ENCODE assay signal across 8 cellular contexts in the genomic region with DNA sequence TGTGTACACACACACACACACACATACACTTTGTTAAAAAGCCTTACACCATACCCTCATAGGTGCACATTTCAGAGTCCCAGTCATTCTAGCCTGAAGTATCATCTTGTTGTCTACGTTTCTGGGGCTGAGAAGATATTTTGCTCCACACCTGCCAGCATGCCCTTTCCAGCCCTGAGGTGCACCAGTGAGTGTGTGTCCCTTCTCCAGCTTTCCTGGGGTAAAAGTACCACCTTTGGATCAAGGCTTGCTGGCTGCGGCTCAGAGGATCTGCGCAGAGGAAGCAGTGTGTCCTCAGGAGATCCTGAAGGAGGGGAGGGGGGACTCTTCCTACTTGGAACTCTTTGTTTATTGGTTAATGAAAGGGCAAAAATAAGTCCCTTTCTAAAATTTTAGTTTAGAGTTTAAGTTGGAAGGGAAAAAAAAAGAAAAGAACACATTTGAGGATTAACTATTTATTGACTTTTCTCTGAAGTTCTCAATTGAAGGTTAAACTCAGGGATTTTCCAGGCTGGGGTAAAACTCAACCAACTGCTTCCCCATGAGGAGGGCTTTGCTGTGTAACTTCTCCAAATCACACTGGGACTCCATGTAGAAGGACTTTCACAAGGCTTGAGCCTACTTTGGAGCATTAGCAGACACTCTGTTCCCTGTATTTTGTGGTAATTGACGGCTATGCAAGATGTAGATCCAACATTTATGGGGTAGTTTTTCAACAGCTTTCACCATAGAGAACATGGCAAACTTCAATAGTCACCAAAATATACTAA.
DNase-seq lines count a peak whose midpoint lies in the region; ATAC-seq and TF ChIP-seq lines count a peak whose summit lies in the region.

No MANE protein-coding gene starts in this region.

- peak overlapping the region; percentile 62 for H3K27ac Mint-ChIP-seq in neural progenitor cell

- peaks cover 2% of the 10 kb centered on the region for H3K27me3 Mint-ChIP-seq in neural progenitor cell (ENCODE audit: insufficient read depth, low read depth)

- H3K79me2 ChIP-seq in neural progenitor cell (ENCODE audit: low read depth) = no peaks in the 10 kb centered on the region

- TF ChIP-seq CTCF in neural progenitor cell (IDR thresholded peaks at IDR 0.05) (no peak), GM20000 (IDR thresholded peaks at IDR 0.05; ENCODE audit: extremely low read depth, missing control alignments) (no peak)

- peaks cover 8% of the 10 kb centered on the region for H3K36me3 Mint-ChIP-seq in neural progenitor cell

- H4K20me1 ChIP-seq in neural progenitor cell (ENCODE audit: low read depth) = no peaks in the 10 kb centered on the region

- no peak for ATAC-seq in GM18858 (IDR thresholded peaks at IDR 0.05; ENCODE audit: unreplicated experiment)

- H3K36me3 ChIP-seq in MG63 (peaks cover 3% of the 10 kb centered on the region; the same call in 1 of the 2 replicates), duodenal mucosa (ENCODE audit: control insufficient read depth in 1 of 2, insufficient read depth in 2 of 2, low read length in 2 of 2) (no peaks in the 10 kb centered on the region), neural progenitor cell (no peaks in the 10 kb centered on the region)

- no peaks in the 10 kb centered on the region for H3K9me3 Mint-ChIP-seq in neural progenitor cell

- peaks cover 64% of the 10 kb centered on the region for H3K4me1 Mint-ChIP-seq in neural progenitor cell

- H3K4me3 ChIP-seq in MG63 (peak overlapping the region; percentile 60), duodenal mucosa (ENCODE audit: low read depth in 1 of 2, low read length in 2 of 2) (peak overlapping the region; percentile 68 to 87), neural progenitor cell (no peak overlapping the region)

- H3F3A ChIP-seq in neural progenitor cell (ENCODE audit: low read depth) = peaks cover 5% of the 10 kb centered on the region

- H3K27me3 ChIP-seq in MG63 (no peaks in the 10 kb centered on the region), duodenal mucosa (ENCODE audit: control insufficient read depth in 1 of 2, insufficient read depth in 2 of 2, low read length in 2 of 2) (no peaks in the 10 kb centered on the region), neural progenitor cell (no peaks in the 10 kb centered on the region)

- H3K4me3 Mint-ChIP-seq in neural progenitor cell = peak overlapping the region; percentile 93

- peak overlapping the region; percentile 63 for H3K4me2 ChIP-seq in neural progenitor cell

- H3K27ac ChIP-seq in duodenal mucosa (ENCODE audit: low read depth, low read length) (peak overlapping the region; percentile 72), neural progenitor cell (no peak overlapping the region)

- no peaks in the 10 kb centered on the region for H3K9me3 ChIP-seq in MG63
- H3K9me3 ChIP-seq in duodenal mucosa (ENCODE audit: control insufficient read depth in 1 of 2, low read length in 2 of 2) = no peaks in the 10 kb centered on the region
- H3K9me3 ChIP-seq in neural progenitor cell (ENCODE audit: low read depth) = no peaks in the 10 kb centered on the region

- peak overlapping the region; percentile 56 to 71 for H3K9ac ChIP-seq in duodenal mucosa (ENCODE audit: low read depth in 1 of 2, low read length in 2 of 2)
- no peak overlapping the region for H3K9ac ChIP-seq in neural progenitor cell

- CTCF ChIA-PET in HEK293T (lab: Yijun Ruan, JAX) = interaction anchor here (1.2 kb wide), 1 partner anchor 63 kb away, joined by 3 read pairs; no protein-coding TSS in a partner anchor

- DNase-seq in CD1c-positive myeloid dendritic cell (ENCODE audit: extremely low spot score) (peak; percentile 75), MG63 (no peak), neural progenitor cell (ENCODE audit: low spot score) (no peak), GM20000 (ENCODE audit: low spot score) (no peak), HEK293T (ENCODE audit: extremely low spot score) (no peak), DMS 273 (lab: John Stamatoyannopoulos, UW; ENCODE audit: unreplicated experiment) (no peak)

- H3K4me1 ChIP-seq in duodenal mucosa (ENCODE audit: control insufficient read depth in 1 of 2, insufficient read depth in 2 of 2, low read length in 2 of 2) (peaks cover 20 to 35% of the 10 kb centered on the region in 2 donors), neural progenitor cell (peaks cover 38% of the 10 kb centered on the region)

- H2AFZ ChIP-seq in neural progenitor cell (replicated peaks) = peak overlapping the region; percentile 50

- POLR2A ChIA-PET in HEK293T (lab: Yijun Ruan, JAX) = no interaction called here

TF ChIP-seq in HEK293T, 16 proteins besides CTCF, POLR2A, EP300 and RAD21:
- no peak for TF ChIP-seq L3MBTL2 (conservative IDR thresholded peaks at IDR 0.05)
- TF ChIP-seq FOXK2 (IDR thresholded peaks at IDR 0.05) = no peak
- TF ChIP-seq TARDBP (IDR thresholded peaks at IDR 0.05) = no peak
- TF ChIP-seq FOXA1 (IDR thresholded peaks at IDR 0.05) = no peak
- no peak for TF ChIP-seq ELF4 (IDR thresholded peaks at IDR 0.05)
- TF ChIP-seq SUZ12 (IDR thresholded peaks at IDR 0.05) = no peak
- TF ChIP-seq ARNT (IDR thresholded peaks at IDR 0.05) = no peak
- TF ChIP-seq FOXM1 (IDR thresholded peaks at IDR 0.05; ENCODE audit: borderline replicate concordance) = no peak
- no peak for TF ChIP-seq BHLHE40 (IDR thresholded peaks at IDR 0.05; ENCODE audit: borderline replicate concordance)
- TF ChIP-seq SP1 (IDR thresholded peaks at IDR 0.05) = no peak
- no peak for TF ChIP-seq LEF1 (IDR thresholded peaks at IDR 0.05; ENCODE audit: borderline replicate concordance)
- no peak for TF ChIP-seq NFRKB (IDR thresholded peaks at IDR 0.05)
- TF ChIP-seq, protein P1, sequence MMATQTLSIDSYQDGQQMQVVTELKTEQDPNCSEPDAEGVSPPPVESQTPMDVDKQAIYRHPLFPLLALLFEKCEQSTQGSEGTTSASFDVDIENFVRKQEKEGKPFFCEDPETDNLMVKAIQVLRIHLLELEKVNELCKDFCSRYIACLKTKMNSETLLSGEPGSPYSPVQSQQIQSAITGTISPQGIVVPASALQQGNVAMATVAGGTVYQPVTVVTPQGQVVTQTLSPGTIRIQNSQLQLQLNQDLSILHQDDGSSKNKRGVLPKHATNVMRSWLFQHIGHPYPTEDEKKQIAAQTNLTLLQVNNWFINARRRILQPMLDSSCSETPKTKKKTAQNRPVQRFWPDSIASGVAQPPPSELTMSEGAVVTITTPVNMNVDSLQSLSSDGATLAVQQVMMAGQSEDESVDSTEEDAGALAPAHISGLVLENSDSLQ (IDR thresholded peaks at IDR 0.05) = no peak
- TF ChIP-seq CTBP1 (IDR thresholded peaks at IDR 0.05; ENCODE audit: borderline replicate concordance) = no peak
